In the genomic region with DNA sequence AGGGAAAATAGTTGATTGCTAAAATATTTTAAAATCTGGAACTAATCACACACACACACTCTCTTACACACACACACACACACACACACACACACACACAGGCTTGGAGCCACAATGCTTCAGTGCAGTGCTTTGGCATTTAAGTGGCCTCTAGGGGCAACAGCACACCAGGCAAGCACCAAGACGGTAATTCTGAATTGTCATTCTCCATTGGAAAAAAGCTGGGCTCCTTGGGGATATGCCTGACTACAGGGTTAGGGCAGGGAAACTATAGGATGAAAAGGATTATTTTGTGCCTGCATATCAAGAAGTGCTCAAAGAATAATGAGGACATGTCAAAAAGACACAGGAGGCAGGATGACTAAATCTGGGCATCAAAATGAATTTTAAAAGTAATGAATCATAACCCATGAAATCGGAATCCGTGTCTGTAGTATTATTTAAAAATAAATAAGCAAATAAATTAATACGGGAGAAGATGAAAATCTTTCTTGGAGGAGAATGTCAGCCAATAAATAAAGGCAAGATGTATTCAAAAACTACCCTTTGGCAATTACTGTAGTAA, we compare ENCODE assay signal across 8 cellular contexts. TPM values are rescaled to one million over a fixed set of nuclear protein-coding genes. Genes with fewer than 3 reads are reported as not detected.
A peak's percentile ranks its signal among the peaks of the same experiment; 100 is the strongest.
DNase-seq lines count a peak whose midpoint lies in the region; ATAC-seq, FAIRE-seq and TF ChIP-seq lines count a peak whose summit lies in the region.

No MANE protein-coding gene starts in this region.

- H3K9me1 ChIP-seq in keratinocyte (ENCODE audit: control insufficient read depth, extremely low read depth, insufficient read depth, low read length): no peaks in the 10 kb centered on the region

- ATAC-seq in activated CD4-positive, CD25-positive, alpha-beta regulatory T cell treated with anti-CD3 and anti-CD28 coated beads, Interleukin-2, amount 50 U/mL, for 24 hours: peak; percentile 29 to 44

- no peak for DNase-seq in activated CD4-positive, CD25-positive, alpha-beta regulatory T cell (lab: John Stamatoyannopoulos, UW)
- peak; percentile 70 for DNase-seq in HCEC 1CT
- peak; percentile 16 for DNase-seq in NCI-H1694 treated with DMSO at 0.1 percent for 48 hours (lab: John Stamatoyannopoulos, UW)
- peak; percentile 54 for DNase-seq in brain microvascular endothelial cell
- no peak for DNase-seq in keratinocyte (ENCODE audit: low read depth, low spot score)
- peak; percentile 39 for DNase-seq in urothelium cell line (ENCODE audit: low spot score)
- DNase-seq in CD1c-positive myeloid dendritic cell (ENCODE audit: extremely low spot score): no peak

- dilution Hi-C loops in keratinocyte (cut with MboI; ENCODE audit: extremely low pct_ligation_motif_present, low sequenced_read_pairs): no loop called here

- no peak overlapping the region for H3K27ac ChIP-seq in brain microvascular endothelial cell
- H3K27ac ChIP-seq in keratinocyte (ENCODE audit: control insufficient read depth, insufficient read depth, low read length): no peak overlapping the region

- no peaks in the 10 kb centered on the region for H3K4me1 ChIP-seq in keratinocyte (ENCODE audit: control insufficient read depth, extremely low read depth, insufficient read depth, low read length)

- no peaks in the 10 kb centered on the region for H3K27me3 ChIP-seq in brain microvascular endothelial cell (replicated peaks)
- H3K27me3 ChIP-seq in keratinocyte (ENCODE audit: control insufficient read depth, extremely low read depth, insufficient read depth, low read length): no peaks in the 10 kb centered on the region

- no peaks in the 10 kb centered on the region for H4K20me1 ChIP-seq in keratinocyte (ENCODE audit: control insufficient read depth, extremely low read depth, insufficient read depth, low read length)

- no peaks in the 10 kb centered on the region for H3K9me3 ChIP-seq in keratinocyte (ENCODE audit: control insufficient read depth, low read depth, low read length)

- peaks cover 33% of the 10 kb centered on the region for H3K36me3 ChIP-seq in brain microvascular endothelial cell (replicated peaks)
- no peaks in the 10 kb centered on the region for H3K36me3 ChIP-seq in keratinocyte (ENCODE audit: control insufficient read depth in 2 of 2, extremely low read depth in 1 of 2, insufficient read depth in 2 of 2, low read length in 2 of 2)

- no peak overlapping the region for H3K4me2 ChIP-seq in keratinocyte (ENCODE audit: control insufficient read depth, extremely low read depth, insufficient read depth, low read depth, low read length)

- no peak overlapping the region for H3K9ac ChIP-seq in keratinocyte (ENCODE audit: control insufficient read depth, extremely low read depth, insufficient read depth, low read length)

- no peaks in the 10 kb centered on the region for H3K79me2 ChIP-seq in keratinocyte (ENCODE audit: control insufficient read depth, insufficient read depth, low read length)

- peak; percentile 75 for TF ChIP-seq CTCF in brain microvascular endothelial cell (IDR thresholded peaks at IDR 0.05; ENCODE audit: low read depth, low read length, missing control alignments)
- TF ChIP-seq CTCF in keratinocyte (optimal IDR thresholded peaks at IDR 0.05 in 1 of 3, IDR thresholded peaks at IDR 0.05 in 1 of 3, conservative IDR thresholded peaks at IDR 0.05 in 1 of 3; ENCODE audit: extremely low read depth in 1 of 3, insufficient read depth in 2 of 3, low read length in 3 of 3): peak; percentile 44 to 55 (median 54)

- in situ Hi-C loops in brain microvascular endothelial cell (cut with HindIII; ENCODE audit: low pct_ligation_motif_present, low sequenced_read_pairs): no loop called here

- no peak overlapping the region for H3K4me3 ChIP-seq in brain microvascular endothelial cell (ENCODE audit: low read depth, low read length)
- no peak overlapping the region for H3K4me3 ChIP-seq in keratinocyte (ENCODE audit: control insufficient read depth in 2 of 3, extremely low read depth in 1 of 3, insufficient read depth in 2 of 3, low read depth in 1 of 3, low read length in 3 of 3)

- FAIRE-seq in keratinocyte (lab: Jason Lieb, UNC) (no peak), urothelium cell line (lab: Jason Lieb, UNC) (no peak)

- no peak overlapping the region for H2AFZ ChIP-seq in keratinocyte (ENCODE audit: control insufficient read depth, low read length)

RNA-seq across cellular contexts. Expression of a gene that starts 30.4 kb away (rescaled TPM):
- not detected in 3 replicates for polyA plus RNA-seq in keratinocyte
- not detected for polyA plus RNA-seq in keratinocyte (2011; ENCODE audit: low read depth)
- not detected in 2 replicates for polyA plus RNA-seq in keratinocyte (2011; cell fraction: cytosol; rRNA removed)
- not detected in 2 replicates for polyA plus RNA-seq in keratinocyte (2011; cell fraction: nucleus; rRNA removed)
- not detected in 2 replicates for polyA plus RNA-seq in keratinocyte (2012; ENCODE audit: low replicate concordance)
- polyA minus RNA-seq in keratinocyte: not detected in 3 replicates
- not detected for polyA minus RNA-seq in keratinocyte (2011; cell fraction: cytosol; rRNA and poly(A)+ RNA removed)
- not detected in 2 replicates for polyA minus RNA-seq in keratinocyte (2011; cell fraction: nucleus; rRNA and poly(A)+ RNA removed)

Comparison
In these comparisons a context has a peak if more than half of its experiments do, and no peak if none do; other contexts are left out.
1. DNase-seq: peak in HCEC 1CT (single experiment), NCI-H1694 treated with DMSO at 0.1 percent for 48 hours (single experiment), brain microvascular endothelial cell (single experiment) and urothelium cell line (single experiment); none in activated CD4-positive, CD25-positive, alpha-beta regulatory T cell (0 of 4), keratinocyte (single experiment) and CD1c-positive myeloid dendritic cell (single experiment).